In genomic region chr12:7113389-7113871, GRCh38 we compare ENCODE assay signal across 8 cellular contexts. TPM values are rescaled to one million over a fixed set of nuclear protein-coding genes. Genes with fewer than 3 reads are reported as not detected.
DNase-seq lines count a peak whose midpoint lies in the region; ATAC-seq and TF ChIP-seq lines count a peak whose summit lies in the region.

No MANE protein-coding gene starts in this region.

- H4K20me1 ChIP-seq in HCT116 (ENCODE audit: insufficient read depth): no peaks in the 10 kb centered on the region

- H3K9me3 ChIP-seq in HCT116 (ENCODE audit: control insufficient read depth in 1 of 2, insufficient read depth in 1 of 2, low read depth in 1 of 2, low read length in 2 of 2) (no peaks in the 10 kb centered on the region), thoracic aorta (no peaks in the 10 kb centered on the region)

- TF ChIP-seq POLR2A in HCT116 (IDR thresholded peaks at IDR 0.05; ENCODE audit: borderline replicate concordance, extremely low read depth, insufficient read depth, insufficient read length): no peak

- CTCF ChIA-PET in HCT116 (lab: Charles Lee): interaction anchor here (0.9 to 2.0 kb wide), 6 partner anchors 108 to 244 kb away, joined by 3 to 12 read pairs (median 6); partner anchors contain the start of genes C12orf57 and RNU7-1

- RAD21 ChIA-PET in HCT116 (lab: Charles Lee; ENCODE audit: low non-redundant PET in 1 of 2, low total read pairs in 2 of 2, uncharacterized antibody in 2 of 2, unreplicated experiment in 2 of 2): interaction anchor here in 1 of 2 experiments (0.7 kb wide), 1 partner anchor 169 kb away, joined by 4 read pairs; no protein-coding TSS in a partner anchor

- H3K9me2 ChIP-seq in HCT116 (ENCODE audit: insufficient read depth): no peaks in the 10 kb centered on the region

- peak; percentile 73 for TF ChIP-seq RAD21 in HCT116 (IDR thresholded peaks at IDR 0.05; ENCODE audit: low read depth)

- TF ChIP-seq CTCF in HCT116 (IDR thresholded peaks at IDR 0.05 in 2 of 3, conservative IDR thresholded peaks at IDR 0.05 in 1 of 3; ENCODE audit: borderline replicate concordance in 1 of 3, insufficient read depth in 1 of 3, low read depth in 2 of 3, low read length in 2 of 3) (peak; percentile 74 to 88 (median 82)), brain microvascular endothelial cell (IDR thresholded peaks at IDR 0.05; ENCODE audit: low read depth, low read length, missing control alignments) (peak; percentile 86), thoracic aorta (IDR thresholded peaks at IDR 0.05) (peak; percentile 88)

- H3K4me1 ChIP-seq in HCT116 (ENCODE audit: control insufficient read depth in 1 of 2, insufficient read depth in 2 of 2, low read length in 2 of 2) (peaks cover 4 to 9% of the 10 kb centered on the region in 2 experiments; a peak in 2 of 4 replicates), thoracic aorta (ENCODE audit: control insufficient read depth in 1 of 2, low read depth in 2 of 2) (peaks cover 2 to 7% of the 10 kb centered on the region in 2 donors)

- H3K79me2 ChIP-seq in HCT116 (ENCODE audit: insufficient read depth, low read length): peaks cover 2% of the 10 kb centered on the region; the same call in 1 of the 2 replicates

- no TSS peak for BruUV-seq in HCT116 (replicated peaks; lab: Mats Ljungman, UMichigan)

- in situ Hi-C loops in brain microvascular endothelial cell (cut with HindIII; ENCODE audit: low pct_ligation_motif_present, low sequenced_read_pairs): no loop called here

- H2AFZ ChIP-seq in HCT116 (ENCODE audit: low read depth, low read length, poor library complexity, severe bottlenecking): no peak overlapping the region

- H3K27ac ChIP-seq in HCT116 (ENCODE audit: low read depth, low read length): no peak overlapping the region
- no peak overlapping the region for H3K27ac ChIP-seq in brain microvascular endothelial cell
- H3K27ac ChIP-seq in thoracic aorta: no peak overlapping the region

- intact Hi-C loops in HCT116 (cut with micrococcal nuclease): no loop called here

- H3K4me2 ChIP-seq in HCT116 (ENCODE audit: low read length): no peak overlapping the region

- peaks cover 0 to 4% of the 10 kb centered on the region in 2 experiments; a peak in 1 of 4 replicates for H3K36me3 ChIP-seq in HCT116 (ENCODE audit: control insufficient read depth in 1 of 2, insufficient read depth in 2 of 2, low read length in 2 of 2)
- no peaks in the 10 kb centered on the region for H3K36me3 ChIP-seq in brain microvascular endothelial cell (replicated peaks)
- H3K36me3 ChIP-seq in thoracic aorta: no peaks in the 10 kb centered on the region

- H3K4me3 ChIP-seq in HCT116 (replicated peaks in 1 of 2; ENCODE audit: low read depth in 1 of 2, low read length in 2 of 2): no peak overlapping the region
- H3K4me3 ChIP-seq in brain microvascular endothelial cell (ENCODE audit: low read depth, low read length): no peak overlapping the region
- H3K4me3 ChIP-seq in thoracic aorta: no peak overlapping the region

- POLR2A ChIA-PET in HCT116 (lab: Charles Lee): interaction anchor here (0.7 to 3.6 kb wide), 2 partner anchors 152 to 169 kb away, joined by 3 to 29 read pairs; partner anchors contain the start of genes C12orf57 and RNU7-1

- H3K9ac ChIP-seq in HCT116 (ENCODE audit: low read length): no peak overlapping the region

- ATAC-seq in HCT116 (peak; percentile 12; the same call in 1 of the 2 replicates), left lobe of liver (peak; percentile 46), thoracic aorta (ENCODE audit: insufficient number of reproducible peaks, low FRiP score, low read depth) (no peak), GM21529 (IDR thresholded peaks at IDR 0.05; ENCODE audit: unreplicated experiment) (no peak)

- DNase-seq in COLO668 (lab: John Stamatoyannopoulos, UW; ENCODE audit: unreplicated experiment): peak; percentile 0
- no peak for DNase-seq in HCT116 (ENCODE audit: low read depth, low spot score)
- peak; percentile 44 for DNase-seq in RPMI8226
- DNase-seq in brain microvascular endothelial cell: peak; percentile 12
- no peak for DNase-seq in left lobe of liver (ENCODE audit: low spot score)
- no peak for DNase-seq in thoracic aorta (ENCODE audit: low spot score)
- no peak for DNase-seq in SHP77 (lab: John Stamatoyannopoulos, UW)

- H3K27me3 ChIP-seq in HCT116 (ENCODE audit: insufficient read depth, low read length) (no peaks in the 10 kb centered on the region), brain microvascular endothelial cell (replicated peaks) (no peaks in the 10 kb centered on the region), thoracic aorta (replicated peaks; ENCODE audit: insufficient read depth) (no peaks in the 10 kb centered on the region)

TF ChIP-seq in HCT116, 20 proteins besides CTCF, POLR2A, EP300 and RAD21:
- no peak for TF ChIP-seq ZFX (IDR thresholded peaks at IDR 0.05)
- no peak for TF ChIP-seq ELF1 (IDR thresholded peaks at IDR 0.05; ENCODE audit: borderline replicate concordance, low read depth)
- TF ChIP-seq YY1 (IDR thresholded peaks at IDR 0.05; ENCODE audit: extremely low read depth, insufficient replicate concordance, low read depth, low read length): no peak
- TF ChIP-seq FOSL1 (IDR thresholded peaks at IDR 0.05; ENCODE audit: low read depth): no peak
- no peak for TF ChIP-seq CEBPB (IDR thresholded peaks at IDR 0.05; ENCODE audit: low read depth)

RNA-seq across cellular contexts. Expression of gene C1RL, which starts 4.4 kb away (rescaled TPM):
- total RNA-seq in HCT116 (2021; ENCODE audit: unreplicated experiment) (25.9 TPM), left lobe of liver (243 TPM), thoracic aorta (100 to 1,000 TPM; 126 to 134 TPM)
- polyA plus RNA-seq in HCT116 (2012): 19.2 and 19.7 TPM in 2 replicates

RNA-seq across cellular contexts. Expression of gene RBP5, which starts 15.3 kb away (rescaled TPM):
- total RNA-seq in HCT116 (2021; ENCODE audit: unreplicated experiment) (0.22 TPM), left lobe of liver (154 TPM), thoracic aorta (under 1 TPM in 1 of 2 donors, not detected in 1; 0.71 TPM)
- polyA plus RNA-seq in HCT116 (2012): 3.6 and 4.3 TPM in 2 replicates

RNA-seq across cellular contexts. Expression of gene CLSTN3, which starts 16.7 kb away (rescaled TPM):
- total RNA-seq in HCT116 (2021; ENCODE audit: unreplicated experiment): 23.0 TPM
- polyA plus RNA-seq in HCT116 (2012): 24.2 and 27.6 TPM in 2 replicates
- 48.4 TPM for total RNA-seq in left lobe of liver
- total RNA-seq in thoracic aorta: 10 to 100 TPM; 27.2 to 28.9 TPM

RNA-seq across cellular contexts. Expression of gene C1R, which starts 21.2 kb away (rescaled TPM):
- total RNA-seq in HCT116 (2021; ENCODE audit: unreplicated experiment) (4.3 TPM), left lobe of liver (1,748 TPM), thoracic aorta (100 to 1,000 TPM; 811 to 997 TPM)
- 1.0 and 1.4 TPM in 2 replicates for polyA plus RNA-seq in HCT116 (2012)

RNA-seq across cellular contexts. Expression of gene C1S, which starts 52.9 kb away (rescaled TPM):
- total RNA-seq in HCT116 (2021; ENCODE audit: unreplicated experiment): 2.4 TPM
- 0.98 and 1.4 TPM in 2 replicates for polyA plus RNA-seq in HCT116 (2012)
- 1,760 TPM for total RNA-seq in left lobe of liver
- 100 to 1,000 TPM; 456 to 715 TPM for total RNA-seq in thoracic aorta

Comparison
In these comparisons a context has a peak if more than half of its experiments do, and no peak if none do; other contexts are left out.
1. DNase-seq: peak in COLO668 (single experiment), RPMI8226 (single experiment) and brain microvascular endothelial cell (single experiment); none in HCT116 (single experiment), left lobe of liver (single experiment), thoracic aorta (single experiment) and SHP77 (0 of 2).
2. ATAC-seq: peak in HCT116 (single experiment) and left lobe of liver (single experiment); none in thoracic aorta (single experiment) and GM21529 (single experiment).
3. RNA of gene RBP5, which starts 15.3 kb away (total RNA-seq): 154 TPM in left lobe of liver (single experiment); 0.71 TPM in thoracic aorta and 0.22 TPM in HCT116 (single experiment); every median in the first group is over 10 times any median in the second.
4. Peak in every context shown above with its lines, with median percentiles within 50 percentile points of each other: CTCF ChIP-seq.